In the genomic region with DNA sequence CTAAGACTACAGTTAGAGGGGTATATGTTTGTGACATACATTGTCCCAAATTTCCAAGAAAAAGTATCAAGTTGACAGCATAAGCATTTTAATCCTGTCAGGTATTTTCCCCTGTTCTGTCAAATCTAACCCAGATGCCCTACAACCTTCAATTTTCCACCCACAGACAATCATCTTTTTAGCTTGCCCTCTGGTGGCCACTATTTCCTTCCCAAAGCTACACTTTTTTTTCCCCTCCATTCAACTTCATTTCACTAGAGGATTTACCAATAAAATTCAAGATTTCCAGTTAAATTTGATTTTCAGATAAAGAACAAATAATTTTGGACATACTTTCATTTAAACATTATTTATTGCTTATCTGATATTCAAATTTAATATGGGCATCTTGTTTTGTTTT, we compare ENCODE assay signal across 1 cellular context.
TF ChIP-seq lines count a peak whose summit lies in the region.

No MANE protein-coding gene starts in this region.

TF ChIP-seq in WTC11, 78 proteins besides CTCF, POLR2A, EP300 and RAD21 (continued from another document):
- TF ChIP-seq AFF4 (CRISPR knock-in tag; IDR thresholded peaks at IDR 0.05; ENCODE audit: borderline replicate concordance) (no peak), NR2C2 (CRISPR knock-in tag; IDR thresholded peaks at IDR 0.05) (no peak)
